8 cellular contexts compared by ENCODE assay signal in genomic region chr1:153946622-153947246, GRCh38. TPM values are rescaled to one million over a fixed set of nuclear protein-coding genes. Genes with fewer than 3 reads are reported as not detected.
DNase-seq lines count a peak whose midpoint lies in the region; ATAC-seq, FAIRE-seq and TF ChIP-seq lines count a peak whose summit lies in the region.

Gene DENND4B (minus strand): TSS chr1:153946718. CDS start chr1:153944374, 2,344 bp downstream.

- H3K27me3 Mint-ChIP-seq in central memory CD8-positive, alpha-beta T cell = no peaks in the 10 kb centered on the region

- H3K9me3 ChIP-seq in kidney (ENCODE audit: control insufficient read depth in 1 of 2, low read length in 2 of 2) = no peaks in the 10 kb centered on the region

- peak within 1 kb of the TSS; percentile 95 for H3K27ac Mint-ChIP-seq in central memory CD8-positive, alpha-beta T cell (ENCODE audit: low read depth)

- ATAC-seq in GM18520 (IDR thresholded peaks at IDR 0.05; ENCODE audit: unreplicated experiment) (peak; percentile 55), HG03045 (IDR thresholded peaks at IDR 0.05; ENCODE audit: unreplicated experiment) (peak; percentile 56)
- peak; percentile 44 for ATAC-seq in central memory CD8-positive, alpha-beta T cell (replicated peaks; ENCODE audit: extremely low read depth, poor library complexity, severe bottlenecking)

- peak within 1 kb of the TSS; percentile 81 for H3K4me3 Mint-ChIP-seq in central memory CD8-positive, alpha-beta T cell

- H3K27ac ChIP-seq in ACC112 (ENCODE audit: low read depth, low read length) (peak within 1 kb of the TSS; percentile 72), kidney (ENCODE audit: low read depth in 2 of 2, low read length in 2 of 2) (peak within 1 kb of the TSS; percentile 86 to 90)

- H3K79me2 ChIP-seq in ACC112 (ENCODE audit: control insufficient read depth, insufficient read depth, low read length, unreplicated experiment) = peaks cover 19% of the 10 kb centered on the region

- peaks cover 56% of the 10 kb centered on the region for H3K4me1 Mint-ChIP-seq in central memory CD8-positive, alpha-beta T cell

- no peaks in the 10 kb centered on the region for H3K9me3 Mint-ChIP-seq in central memory CD8-positive, alpha-beta T cell

- no peak for FAIRE-seq in kidney (lab: Jason Lieb, UNC)

- H3K4me3 ChIP-seq in ACC112 (ENCODE audit: low read depth, low read length) (peak within 1 kb of the TSS; percentile 87), kidney (ENCODE audit: low read length in 2 of 2) (peak within 1 kb of the TSS; percentile 65 to 83)

- peak; percentile 62 for DNase-seq in NCI-H2171 treated with DMSO at 0.1 percent for 48 hours (lab: John Stamatoyannopoulos, UW)
- peak; percentile 48 to 62 (median 58) for DNase-seq in activated CD4-positive, CD25-positive, alpha-beta regulatory T cell (lab: John Stamatoyannopoulos, UW)
- DNase-seq in central memory CD8-positive, alpha-beta T cell (ENCODE audit: low spot score in 2 of 2) = peak; percentile 46 to 48
- DNase-seq in kidney = peak; percentile 95
- DNase-seq in stimulated activated CD4-positive, alpha-beta T cell treated with anti-CD3 and anti-CD28 coated beads, Interleukin-15, amount 100 ng/mL, for 24 hours = peak; percentile 83

- peak within 1 kb of the TSS; percentile 75 to 80 for H3K9ac ChIP-seq in kidney (ENCODE audit: low read length in 2 of 2)

- intact Hi-C loops in kidney (cut with DNase I) = no loop called here

- TF ChIP-seq CTCF in kidney (IDR thresholded peaks at IDR 0.05; ENCODE audit: borderline replicate concordance, extremely low read depth, insufficient read depth) = peak; percentile 91

- H3K4me1 ChIP-seq in ACC112 (ENCODE audit: control insufficient read depth, insufficient read depth, low read length, unreplicated experiment) (peaks cover 3% of the 10 kb centered on the region), kidney (ENCODE audit: control insufficient read depth in 1 of 2, insufficient read depth in 1 of 2, low read depth in 1 of 2, low read length in 2 of 2) (peaks cover 3 to 16% of the 10 kb centered on the region in 2 donors)

- H2AFZ ChIP-seq in ACC112 (ENCODE audit: low read length, unreplicated experiment) = peak within 1 kb of the TSS; percentile 85

- H3K36me3 Mint-ChIP-seq in central memory CD8-positive, alpha-beta T cell (ENCODE audit: insufficient read depth) = peaks cover 57% of the 10 kb centered on the region

- H3K27me3 ChIP-seq in ACC112 (ENCODE audit: insufficient read depth, low read length) = no peaks in the 10 kb centered on the region

- peaks cover 24% of the 10 kb centered on the region for H3K36me3 ChIP-seq in ACC112 (ENCODE audit: insufficient read depth, low read length)
- peaks cover 11 to 35% of the 10 kb centered on the region in 2 donors for H3K36me3 ChIP-seq in kidney (ENCODE audit: control insufficient read depth in 1 of 2, insufficient read depth in 2 of 2, low read length in 2 of 2)

RNA-seq across cellular contexts. Expression of gene DENND4B, which starts in this region (rescaled TPM):
- total RNA-seq in kidney = 60.6 TPM
- 13.2 TPM for polyA plus RNA-seq in kidney (ENCODE audit: insufficient read depth, low read depth, low replicate concordance)

Comparison
In these comparisons a context has a peak if more than half of its experiments do, and no peak if none do; other contexts are left out.
1. Peak in every context shown above with its lines: DNase-seq, ATAC-seq, H3K4me3 ChIP-seq and H3K27ac ChIP-seq.